Comparison of ENCODE assay signal across 2 cellular contexts in genomic region chr5:103502651-103503050, GRCh38.
TF ChIP-seq lines count a peak whose summit lies in the region.

No MANE protein-coding gene starts in this region.

TF ChIP-seq in H1, 55 proteins besides CTCF, POLR2A, EP300 and RAD21:
- TF ChIP-seq CHD1 (IDR thresholded peaks at IDR 0.05; ENCODE audit: low read depth, low read length) = no peak
- TF ChIP-seq PHF8 (conservative IDR thresholded peaks at IDR 0.05; ENCODE audit: low read depth, low read length) = no peak
- TF ChIP-seq RFX5 (IDR thresholded peaks at IDR 0.05; ENCODE audit: borderline replicate concordance, low read depth, low read length) = no peak
- TF ChIP-seq SP4 (IDR thresholded peaks at IDR 0.05; ENCODE audit: low read length) = no peak
- TF ChIP-seq SIRT6 (IDR thresholded peaks at IDR 0.05; ENCODE audit: low read length) = no peak
- no peak for TF ChIP-seq ZNF274 (IDR thresholded peaks at IDR 0.05; ENCODE audit: borderline replicate concordance, extremely low read depth, low read length)
- no peak for TF ChIP-seq BRCA1 (IDR thresholded peaks at IDR 0.05; ENCODE audit: low read depth, low read length)
- TF ChIP-seq GABPA (IDR thresholded peaks at IDR 0.05; ENCODE audit: borderline replicate concordance, insufficient read depth, low read length) = no peak
- TF ChIP-seq RNF2 (IDR thresholded peaks at IDR 0.05; ENCODE audit: borderline replicate concordance, low read depth, low read length, missing control alignments, poor library complexity, severe bottlenecking) = no peak

TF ChIP-seq in HepG2, 621 proteins besides CTCF, POLR2A, EP300 and RAD21:
- TF ChIP-seq ZNF782 (CRISPR knock-in tag; IDR thresholded peaks at IDR 0.05; ENCODE audit: borderline replicate concordance) (no peak), ZNF44 (CRISPR knock-in tag; IDR thresholded peaks at IDR 0.05) (no peak), KMT2B (CRISPR knock-in tag; IDR thresholded peaks at IDR 0.05) (no peak), ZFP36 (IDR thresholded peaks at IDR 0.05; ENCODE audit: borderline replicate concordance, low read depth, low read length, partially characterized antibody) (no peak), ZBTB2 (CRISPR knock-in tag; IDR thresholded peaks at IDR 0.05; ENCODE audit: low read depth) (no peak), ZNF205 (CRISPR knock-in tag; IDR thresholded peaks at IDR 0.05) (no peak)
